9 cellular contexts compared by ENCODE assay signal in genomic region chr3:98573231-98573728, GRCh38. TPM values are rescaled to one million over a fixed set of nuclear protein-coding genes. Genes with fewer than 3 reads are reported as not detected.
DNase-seq lines count a peak whose midpoint lies in the region; ATAC-seq, FAIRE-seq and TF ChIP-seq lines count a peak whose summit lies in the region.
"Had no signal": no experiment of that assay in that cellular context is flagged by ENCODE, and none has a peak within 500 bp of the region (broad histone marks: within the 10 kb centered on the region; RNA-seq: fewer than 3 reads in every experiment).

No MANE protein-coding gene starts in this region.

- H3K9ac ChIP-seq in astrocyte (ENCODE audit: low read length) (no peak overlapping the region), neural cell (ENCODE audit: low read length) (no peak overlapping the region)

- TF ChIP-seq CTCF in astrocyte (IDR thresholded peaks at IDR 0.05; ENCODE audit: insufficient read depth, low read depth, low read length) (peak; percentile 43), neural cell (IDR thresholded peaks at IDR 0.05; ENCODE audit: poor library complexity, severe bottlenecking) (peak; percentile 35)

- H3K27ac Mint-ChIP-seq in astrocyte (ENCODE audit: unreplicated experiment), result no peak overlapping the region
- H3K27ac Mint-ChIP-seq: dendritic cell treated with granulocyte-macrophage colony-stimulating factor and Interleukin-4, amounts not matched to agents 40 ng/mL and 50 ng/mL, for 4 days had no signal

- no peaks in the 10 kb centered on the region for H3K9me3 ChIP-seq in astrocyte (ENCODE audit: insufficient read depth, low read depth, low read length)
- H3K9me3 ChIP-seq in neural cell (ENCODE audit: low read length), result no peaks in the 10 kb centered on the region

- DNase-seq in NCI-H524 (lab: John Stamatoyannopoulos, UW) (peak; percentile 6 to 43), NCI-H524 treated with DMSO at 0.1 percent for 48 hours (lab: John Stamatoyannopoulos, UW) (no peak), astrocyte (ENCODE audit: low read depth) (no peak), NCI-H2029 treated with DMSO at 0.1 percent for 48 hours (lab: John Stamatoyannopoulos, UW) (no peak), nucleus accumbens (lab: John Stamatoyannopoulos, UW) (no peak)

- peaks cover 2% of the 10 kb centered on the region for H3K36me3 Mint-ChIP-seq in astrocyte (ENCODE audit: low read depth, unreplicated experiment)

- H3F3A ChIP-seq in neural cell (ENCODE audit: insufficient read depth, low read length, poor library complexity, severe bottlenecking), result no peaks in the 10 kb centered on the region

- no peak for FAIRE-seq in astrocyte (lab: Jason Lieb, UNC)

- peaks cover 22% of the 10 kb centered on the region for H3K4me1 Mint-ChIP-seq in astrocyte (ENCODE audit: low read depth, unreplicated experiment)

- H4K20me1 ChIP-seq in astrocyte (ENCODE audit: insufficient read depth, low read length) (no peaks in the 10 kb centered on the region), neural cell (ENCODE audit: insufficient read depth) (no peaks in the 10 kb centered on the region)

- H3K36me3 ChIP-seq in astrocyte (ENCODE audit: insufficient read depth, low read length) (no peaks in the 10 kb centered on the region), neural cell (ENCODE audit: insufficient read depth, low read length) (peaks cover 7% of the 10 kb centered on the region)

- H3K4me3 ChIP-seq in astrocyte (ENCODE audit: insufficient read depth, low read depth, low read length), result no peak overlapping the region
- H3K4me3 ChIP-seq in neural cell (ENCODE audit: low read length), result no peak overlapping the region

- H3K27ac ChIP-seq in astrocyte (ENCODE audit: low read depth, low read length) (no peak overlapping the region), neural cell (ENCODE audit: low read length) (no peak overlapping the region)

- H2AFZ ChIP-seq in astrocyte (ENCODE audit: low read depth, low read length), result no peak overlapping the region
- no peak overlapping the region for H2AFZ ChIP-seq in neural cell (ENCODE audit: low read depth, low read length)

- no peaks in the 10 kb centered on the region for H3K9me2 ChIP-seq in neural cell (ENCODE audit: insufficient read depth, low read length)

- no peaks in the 10 kb centered on the region for H3K27me3 Mint-ChIP-seq in astrocyte (ENCODE audit: low read depth, unreplicated experiment)
- H3K27me3 Mint-ChIP-seq: dendritic cell treated with granulocyte-macrophage colony-stimulating factor and Interleukin-4, amounts not matched to agents 40 ng/mL and 50 ng/mL, for 4 days had no signal

- peak; percentile 44 for TF ChIP-seq RAD21 in Ishikawa (IDR thresholded peaks at IDR 0.05; ENCODE audit: low read depth)
- TF ChIP-seq RAD21 in neural cell (conservative IDR thresholded peaks at IDR 0.05), result no peak

- TF ChIP-seq EP300 in Ishikawa (IDR thresholded peaks at IDR 0.05; ENCODE audit: borderline replicate concordance), result no peak
- TF ChIP-seq EP300 in neural cell (conservative IDR thresholded peaks at IDR 0.05; ENCODE audit: poor library complexity, severe bottlenecking), result no peak

- peaks cover 14% of the 10 kb centered on the region for H3K4me1 ChIP-seq in astrocyte (ENCODE audit: insufficient read depth, low read length)

- peak; percentile 66 for ATAC-seq in GM21381 (IDR thresholded peaks at IDR 0.05; ENCODE audit: unreplicated experiment)

- H3K27me3 ChIP-seq in astrocyte (ENCODE audit: insufficient read depth, low read length) (no peaks in the 10 kb centered on the region), neural cell (ENCODE audit: insufficient read depth, low read depth, low read length) (no peaks in the 10 kb centered on the region)

- H3K4me3 Mint-ChIP-seq in astrocyte (ENCODE audit: unreplicated experiment), result no peak overlapping the region
- H3K4me3 Mint-ChIP-seq: dendritic cell treated with granulocyte-macrophage colony-stimulating factor and Interleukin-4, amounts not matched to agents 40 ng/mL and 50 ng/mL, for 4 days had no signal

- H3K4me2 ChIP-seq in astrocyte (ENCODE audit: low read length), result peak overlapping the region; percentile 50
- H3K4me2 ChIP-seq in neural cell (ENCODE audit: low read length), result no peak overlapping the region

- H3K79me2 ChIP-seq in astrocyte (ENCODE audit: insufficient read depth, low read length) (no peaks in the 10 kb centered on the region), neural cell (replicated peaks; ENCODE audit: insufficient read depth, low read length) (no peaks in the 10 kb centered on the region)

- H3K9me3 Mint-ChIP-seq in astrocyte (ENCODE audit: unreplicated experiment), result peaks cover 4% of the 10 kb centered on the region
- H3K9me3 Mint-ChIP-seq: dendritic cell treated with granulocyte-macrophage colony-stimulating factor and Interleukin-4, amounts not matched to agents 40 ng/mL and 50 ng/mL, for 4 days had no signal

TF ChIP-seq in Ishikawa, 13 proteins besides CTCF, POLR2A, EP300 and RAD21:
- TF ChIP-seq, protein P1, sequence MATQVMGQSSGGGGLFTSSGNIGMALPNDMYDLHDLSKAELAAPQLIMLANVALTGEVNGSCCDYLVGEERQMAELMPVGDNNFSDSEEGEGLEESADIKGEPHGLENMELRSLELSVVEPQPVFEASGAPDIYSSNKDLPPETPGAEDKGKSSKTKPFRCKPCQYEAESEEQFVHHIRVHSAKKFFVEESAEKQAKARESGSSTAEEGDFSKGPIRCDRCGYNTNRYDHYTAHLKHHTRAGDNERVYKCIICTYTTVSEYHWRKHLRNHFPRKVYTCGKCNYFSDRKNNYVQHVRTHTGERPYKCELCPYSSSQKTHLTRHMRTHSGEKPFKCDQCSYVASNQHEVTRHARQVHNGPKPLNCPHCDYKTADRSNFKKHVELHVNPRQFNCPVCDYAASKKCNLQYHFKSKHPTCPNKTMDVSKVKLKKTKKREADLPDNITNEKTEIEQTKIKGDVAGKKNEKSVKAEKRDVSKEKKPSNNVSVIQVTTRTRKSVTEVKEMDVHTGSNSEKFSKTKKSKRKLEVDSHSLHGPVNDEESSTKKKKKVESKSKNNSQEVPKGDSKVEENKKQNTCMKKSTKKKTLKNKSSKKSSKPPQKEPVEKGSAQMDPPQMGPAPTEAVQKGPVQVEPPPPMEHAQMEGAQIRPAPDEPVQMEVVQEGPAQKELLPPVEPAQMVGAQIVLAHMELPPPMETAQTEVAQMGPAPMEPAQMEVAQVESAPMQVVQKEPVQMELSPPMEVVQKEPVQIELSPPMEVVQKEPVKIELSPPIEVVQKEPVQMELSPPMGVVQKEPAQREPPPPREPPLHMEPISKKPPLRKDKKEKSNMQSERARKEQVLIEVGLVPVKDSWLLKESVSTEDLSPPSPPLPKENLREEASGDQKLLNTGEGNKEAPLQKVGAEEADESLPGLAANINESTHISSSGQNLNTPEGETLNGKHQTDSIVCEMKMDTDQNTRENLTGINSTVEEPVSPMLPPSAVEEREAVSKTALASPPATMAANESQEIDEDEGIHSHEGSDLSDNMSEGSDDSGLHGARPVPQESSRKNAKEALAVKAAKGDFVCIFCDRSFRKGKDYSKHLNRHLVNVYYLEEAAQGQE (IDR thresholded peaks at IDR 0.05; ENCODE audit: low read depth), result no peak
- TF ChIP-seq TEAD4 (IDR thresholded peaks at IDR 0.05) (no peak), YY1 (IDR thresholded peaks at IDR 0.05; ENCODE audit: low read depth) (no peak)

TF ChIP-seq in neural cell, 6 proteins besides CTCF, POLR2A, EP300 and RAD21:
- TF ChIP-seq EZH2 (IDR thresholded peaks at IDR 0.05; ENCODE audit: borderline replicate concordance, insufficient read depth, low read length, poor library complexity, severe bottlenecking), result no peak

RNA-seq across cellular contexts. Expression of gene CPOX, which starts 20.1 kb away (rescaled TPM):
- 22.1 and 23.7 TPM in 2 replicates for total RNA-seq in astrocyte
- polyA plus RNA-seq in neural cell, result 32.0 and 37.4 TPM in 2 replicates
- 24.1 and 24.7 TPM in 2 replicates for polyA minus RNA-seq in neural cell

RNA-seq across cellular contexts. Expression of gene GPR15, which starts 41.5 kb away (rescaled TPM):
- not detected in 2 replicates for total RNA-seq in astrocyte
- not detected in 2 replicates for polyA plus RNA-seq in neural cell
- not detected in 2 replicates for polyA minus RNA-seq in neural cell

RNA-seq across cellular contexts. Expression of gene CLDND1, which starts 50.6 kb away (rescaled TPM):
- 104 and 109 TPM in 2 replicates for total RNA-seq in astrocyte
- 132 and 162 TPM in 2 replicates for polyA plus RNA-seq in neural cell
- 119 and 127 TPM in 2 replicates for polyA minus RNA-seq in neural cell

Comparison
In these comparisons a context has a peak if more than half of its experiments do, and no peak if none do; other contexts are left out.
1. DNase-seq: peak in NCI-H524 (2 of 2); none in NCI-H524 treated with DMSO at 0.1 percent for 48 hours (single experiment), astrocyte (single experiment), NCI-H2029 treated with DMSO at 0.1 percent for 48 hours (single experiment) and nucleus accumbens (0 of 56).